12 cellular contexts compared by ENCODE assay signal in genomic region chr17:8572767-8573166, GRCh38. TPM values are rescaled to one million over a fixed set of nuclear protein-coding genes. Genes with fewer than 3 reads are reported as not detected.
DNase-seq lines count a peak whose midpoint lies in the region; ATAC-seq and TF ChIP-seq lines count a peak whose summit lies in the region.
"Had no signal": no experiment of that assay in that cellular context is flagged by ENCODE, and none has a peak within 500 bp of the region (broad histone marks: within the 10 kb centered on the region; RNA-seq: fewer than 3 reads in every experiment).

No MANE protein-coding gene starts in this region.

- H3K4me3 ChIP-seq in breast epithelium, result no peak overlapping the region
- no peak overlapping the region for H3K4me3 ChIP-seq in esophagus muscularis mucosa
- H3K4me3 ChIP-seq in smooth muscle cell, result no peak overlapping the region
- no peak overlapping the region for H3K4me3 ChIP-seq in suprapubic skin
- H3K4me3 ChIP-seq: ovary had no signal

- intact Hi-C loops in MCF 10A (cut with micrococcal nuclease), result loop anchor here (2.0 kb wide), 2 partner anchors 174 to 212 kb away; no protein-coding TSS in a partner anchor
- intact Hi-C loops in breast epithelium (cut with DNase I; ENCODE audit: low total_unique reads), result no loop called here
- intact Hi-C loops in esophagus muscularis mucosa (cut with DNase I), result no loop called here

- peaks cover 21% of the 10 kb centered on the region for H3K79me2 ChIP-seq in smooth muscle cell (ENCODE audit: low read depth)

- H3K4me1 Mint-ChIP-seq in MCF 10A (ENCODE audit: insufficient read depth, unreplicated experiment), result no peaks in the 10 kb centered on the region

- DNase-seq in MCF 10A (ENCODE audit: unreplicated experiment) (peak; percentile 8), breast epithelium (ENCODE audit: low spot score in 2 of 2) (no peak), OCI-M1 (lab: John Stamatoyannopoulos, UW) (peak; percentile 27), esophagus muscularis mucosa (ENCODE audit: extremely low spot score) (no peak), smooth muscle cell (lab: John Stamatoyannopoulos, UW; ENCODE audit: unreplicated experiment) (no peak), suprapubic skin (ENCODE audit: low spot score in 2 of 2) (no peak)
- DNase-seq in activated CD4-positive, alpha-beta T cell treated with anti-CD3 and anti-CD28 coated beads for 1 hour, result no peak
- DNase-seq: activated T-cell treated with anti-CD3 and anti-CD28 coated beads, Interleukin-2, amount 50 U/mL, for 48 hours; HCEC 1CT; ovary had no signal

- peak; percentile 15 for TF ChIP-seq CTCF in MCF 10A (IDR thresholded peaks at IDR 0.05; ENCODE audit: unreplicated experiment)
- TF ChIP-seq CTCF in breast epithelium (IDR thresholded peaks at IDR 0.05), result peak in 1 of 3 donors; percentile 22
- peak in 2 of 3 experiments; percentile 8 to 24 for TF ChIP-seq CTCF in esophagus muscularis mucosa (IDR thresholded peaks at IDR 0.05)
- TF ChIP-seq CTCF in smooth muscle cell (IDR thresholded peaks at IDR 0.05; ENCODE audit: borderline replicate concordance, insufficient read depth, poor library complexity, severe bottlenecking), result peak; percentile 18
- no peak for TF ChIP-seq CTCF in suprapubic skin (IDR thresholded peaks at IDR 0.05)

- POLR2A ChIA-PET in MCF 10A (lab: Yijun Ruan, JAX), result no interaction called here

- peaks cover 5% of the 10 kb centered on the region for H4K20me1 ChIP-seq in smooth muscle cell (ENCODE audit: low read depth)

- 73% methylated on average over 1 of the region's 1 CpG for WGBS in esophagus muscularis mucosa
- WGBS in smooth muscle cell (ENCODE audit: low lambda C conversion rate), result 95% methylated on average over 1 of the region's 1 CpG
- 96% methylated on average over 1 of the region's 1 CpG for WGBS in suprapubic skin

- H3K9me3 ChIP-seq in breast epithelium, result no peaks in the 10 kb centered on the region
- no peaks in the 10 kb centered on the region for H3K9me3 ChIP-seq in esophagus muscularis mucosa
- no peaks in the 10 kb centered on the region for H3K9me3 ChIP-seq in smooth muscle cell (replicated peaks; ENCODE audit: low read depth)
- H3K9me3 ChIP-seq in suprapubic skin, result no peaks in the 10 kb centered on the region
- H3K9me3 ChIP-seq: ovary had no signal

- no peak overlapping the region for H3K27ac Mint-ChIP-seq in MCF 10A (ENCODE audit: low read depth, unreplicated experiment)

- H3K4me1 ChIP-seq in breast epithelium, result no peaks in the 10 kb centered on the region
- H3K4me1 ChIP-seq in esophagus muscularis mucosa, result no peaks in the 10 kb centered on the region
- H3K4me1 ChIP-seq in smooth muscle cell (ENCODE audit: low read depth), result no peaks in the 10 kb centered on the region
- H3K4me1 ChIP-seq in suprapubic skin, result no peaks in the 10 kb centered on the region

- no TSS peak for BruUV-seq in MCF 10A (replicated peaks; lab: Mats Ljungman, UMichigan)

- TF ChIP-seq POLR2A in breast epithelium (IDR thresholded peaks at IDR 0.05), result no peak
- TF ChIP-seq POLR2A in esophagus muscularis mucosa (IDR thresholded peaks at IDR 0.05; ENCODE audit: low read depth), result no peak
- TF ChIP-seq POLR2A in suprapubic skin (IDR thresholded peaks at IDR 0.05), result no peak

- ATAC-seq in GM18873 (IDR thresholded peaks at IDR 0.05; ENCODE audit: low FRiP score, unreplicated experiment), result no peak

- H3K27me3 ChIP-seq in breast epithelium, result no peaks in the 10 kb centered on the region
- no peaks in the 10 kb centered on the region for H3K27me3 ChIP-seq in esophagus muscularis mucosa
- no peaks in the 10 kb centered on the region for H3K27me3 ChIP-seq in smooth muscle cell (ENCODE audit: low read depth)
- no peaks in the 10 kb centered on the region for H3K27me3 ChIP-seq in suprapubic skin
- H3K27me3 ChIP-seq: ovary had no signal

- CTCF ChIA-PET in MCF 10A (lab: Yijun Ruan, JAX), result interaction anchor here (0.5 to 1.7 kb wide), 3 partner anchors 43 to 388 kb away, joined by 3 to 8 read pairs (median 4); no protein-coding TSS in a partner anchor

- no peak for TF ChIP-seq EP300 in esophagus muscularis mucosa (IDR thresholded peaks at IDR 0.05)
- TF ChIP-seq EP300 in suprapubic skin (IDR thresholded peaks at IDR 0.05), result no peak

- H3K9ac ChIP-seq in smooth muscle cell (ENCODE audit: low read depth), result no peak overlapping the region
- H3K9ac ChIP-seq: KMS-11 had no signal

- H3K4me2 ChIP-seq in smooth muscle cell, result no peak overlapping the region
- H3K4me2 ChIP-seq: KMS-11 had no signal

- H3K36me3 ChIP-seq in breast epithelium, result no peaks in the 10 kb centered on the region
- H3K36me3 ChIP-seq in esophagus muscularis mucosa, result peaks cover 0 to 25% (median 17%) of the 10 kb centered on the region in 4 donors
- peaks cover 8% of the 10 kb centered on the region for H3K36me3 ChIP-seq in smooth muscle cell (ENCODE audit: low read depth)
- H3K36me3 ChIP-seq in suprapubic skin, result peaks cover 9% of the 10 kb centered on the region
- H3K36me3 ChIP-seq: ovary had no signal

- no peaks in the 10 kb centered on the region for H3F3A ChIP-seq in smooth muscle cell (ENCODE audit: low read depth)

- H3K27ac ChIP-seq in breast epithelium (no peak overlapping the region), esophagus muscularis mucosa (replicated peaks in 1 of 4) (no peak overlapping the region), smooth muscle cell (ENCODE audit: low read depth) (no peak overlapping the region), suprapubic skin (no peak overlapping the region)
- H3K27ac ChIP-seq: KMS-11, ovary had no signal

- H3K4me3 Mint-ChIP-seq in MCF 10A (ENCODE audit: unreplicated experiment), result no peak overlapping the region

- no peaks in the 10 kb centered on the region for H3K27me3 Mint-ChIP-seq in MCF 10A (ENCODE audit: insufficient read depth, unreplicated experiment)

- H3K9me3 Mint-ChIP-seq in MCF 10A (ENCODE audit: unreplicated experiment), result no peaks in the 10 kb centered on the region

- peaks cover 22% of the 10 kb centered on the region for H3K36me3 Mint-ChIP-seq in MCF 10A (ENCODE audit: insufficient read depth, unreplicated experiment)

- H2AFZ ChIP-seq in smooth muscle cell (ENCODE audit: low read depth), result no peak overlapping the region

RNA-seq across cellular contexts. Expression of gene MYH10, which starts 57.8 kb away (rescaled TPM):
- total RNA-seq in MCF 10A (2022) (43.0 and 43.4 TPM in 2 replicates), breast epithelium (10 to 100 TPM; 46.2 to 54.7 (median 46.7) TPM), esophagus muscularis mucosa (10 to 100 TPM; 18.9 to 42.0 (median 29.3) TPM), smooth muscle cell (107 and 146 TPM in 2 replicates), suprapubic skin (10 to 100 TPM in 3 of 4 donors, 1 to 10 TPM in 1; 9.5 to 18.3 (median 13.2) TPM)
- 83.0 and 112 TPM in 2 replicates for polyA plus RNA-seq in smooth muscle cell

Comparison
In these comparisons a context has a peak if more than half of its experiments do, and no peak if none do; other contexts are left out.
1. DNase-seq: peak in MCF 10A (single experiment) and OCI-M1 (single experiment); none in breast epithelium (0 of 2), esophagus muscularis mucosa (single experiment), smooth muscle cell (single experiment), activated CD4-positive, alpha-beta T cell treated with anti-CD3 and anti-CD28 coated beads for 1 hour (single experiment) and suprapubic skin (0 of 2).
2. CTCF ChIP-seq: peak in MCF 10A (single experiment), esophagus muscularis mucosa (2 of 3) and smooth muscle cell (single experiment); none in suprapubic skin (0 of 2).